ENCODE assay signal across 25 cellular contexts in genomic region chr3:146566138-146566537, GRCh38. TPM values are rescaled to one million over a fixed set of nuclear protein-coding genes. Genes with fewer than 3 reads are reported as not detected.
A peak's percentile ranks its signal among the peaks of the same experiment; 100 is the strongest.
DNase-seq lines count a peak whose midpoint lies in the region; ATAC-seq, FAIRE-seq and TF ChIP-seq lines count a peak whose summit lies in the region.
"Had no signal": no experiment of that assay in that cellular context is flagged by ENCODE, and none has a peak within 500 bp of the region (broad histone marks: within the 10 kb centered on the region; RNA-seq: fewer than 3 reads in every experiment).

No MANE protein-coding gene starts in this region.

- H3K27me3 ChIP-seq in mammary epithelial cell (ENCODE audit: insufficient read depth, low read length), result no peaks in the 10 kb centered on the region
- H3K27me3 ChIP-seq: BE2C; BLaER1 treated with 17β-estradiol and CSF1 and Interleukin-3, amounts not matched to agents 10 nM and 100 nM had no signal

- H3K79me2 ChIP-seq in mammary epithelial cell (ENCODE audit: insufficient read depth, low read length), result no peaks in the 10 kb centered on the region

- H3K27ac ChIP-seq in mammary epithelial cell (ENCODE audit: insufficient read depth, low read depth, low read length), result peak overlapping the region; percentile 16
- H3K27ac ChIP-seq: A549; BLaER1 treated with 17β-estradiol and CSF1 and Interleukin-3, amounts not matched to agents 10 nM and 100 nM had no signal

- TF ChIP-seq CTCF in mammary epithelial cell (conservative IDR thresholded peaks at IDR 0.05 in 1 of 2, IDR thresholded peaks at IDR 0.05 in 1 of 2; ENCODE audit: extremely low read depth in 1 of 2, insufficient read depth in 1 of 2, low read depth in 1 of 2, low read length in 2 of 2) (no peak), MCF 10A (IDR thresholded peaks at IDR 0.05; ENCODE audit: unreplicated experiment) (no peak), epithelial cell of esophagus (IDR thresholded peaks at IDR 0.05; ENCODE audit: insufficient read depth, low read depth, low read length, missing control alignments) (no peak), neural crest cell (conservative IDR thresholded peaks at IDR 0.05) (no peak)

- no peaks in the 10 kb centered on the region for H3K9me3 Mint-ChIP-seq in MCF 10A (ENCODE audit: unreplicated experiment)
- H3K9me3 Mint-ChIP-seq in neural crest cell, result peaks cover 5% of the 10 kb centered on the region
- H3K9me3 Mint-ChIP-seq: CD4-positive, alpha-beta T cell; HFFc6 had no signal

- dilution Hi-C loops in mammary epithelial cell (cut with HindIII; ENCODE audit: low sequenced_read_pairs), result no loop called here

- ATAC-seq in HG03521 (IDR thresholded peaks at IDR 0.05; ENCODE audit: unreplicated experiment), result no peak
- ATAC-seq: A549, GM12878 had no signal

- POLR2A ChIA-PET in MCF 10A (lab: Yijun Ruan, JAX), result interaction anchor here (0.8 kb wide), 1 partner anchor 17 kb away, joined by 3 read pairs; no protein-coding TSS in a partner anchor

- H4K20me1 ChIP-seq in mammary epithelial cell (ENCODE audit: insufficient read depth, low read length), result no peaks in the 10 kb centered on the region
- H4K20me1 ChIP-seq: BLaER1 treated with 17β-estradiol and CSF1 and Interleukin-3, amounts not matched to agents 10 nM and 100 nM had no signal

- H3K9ac ChIP-seq in mammary epithelial cell (ENCODE audit: insufficient read depth, low read length), result no peak overlapping the region
- H3K9ac ChIP-seq: BLaER1 treated with 17β-estradiol and CSF1 and Interleukin-3, amounts not matched to agents 10 nM and 100 nM had no signal

- H3K4me1 Mint-ChIP-seq in MCF 10A (ENCODE audit: insufficient read depth, unreplicated experiment) (peaks cover 22% of the 10 kb centered on the region), neural crest cell (no peaks in the 10 kb centered on the region)
- H3K4me1 Mint-ChIP-seq: CD8-positive, alpha-beta memory T cell had no signal

- no peaks in the 10 kb centered on the region for H3K36me3 ChIP-seq in mammary epithelial cell (ENCODE audit: insufficient read depth, low read length)
- H3K36me3 ChIP-seq: BE2C; BLaER1 treated with 17β-estradiol and CSF1 and Interleukin-3, amounts not matched to agents 10 nM and 100 nM; HAP-1 had no signal

- BruUV-seq in mammary epithelial cell (replicated peaks; lab: Mats Ljungman, UMichigan), result no TSS peak
- no TSS peak for BruUV-seq in MCF 10A (replicated peaks; lab: Mats Ljungman, UMichigan)

- in situ Hi-C loops in mammary epithelial cell (cut with MboI; ENCODE audit: low sequenced_read_pairs in 2 of 2), result no loop called here

- H3K36me3 Mint-ChIP-seq in MCF 10A (ENCODE audit: insufficient read depth, unreplicated experiment) (no peaks in the 10 kb centered on the region), neural crest cell (ENCODE audit: low read depth) (no peaks in the 10 kb centered on the region)
- H3K36me3 Mint-ChIP-seq: CD14-positive monocyte had no signal

- intact Hi-C loops in mammary epithelial cell (cut with micrococcal nuclease), result no loop called here
- intact Hi-C loops in MCF 10A (cut with micrococcal nuclease), result no loop called here

- no peak overlapping the region for H3K4me2 ChIP-seq in mammary epithelial cell (ENCODE audit: insufficient read depth, low read depth, low read length)
- H3K4me2 ChIP-seq: A549 had no signal

- CTCF ChIA-PET in mammary epithelial cell (lab: Charles Lee; ENCODE audit: low non-redundant PET) (no interaction called here), MCF 10A (lab: Yijun Ruan, JAX) (interaction anchor here (0.6 to 1.1 kb wide), 2 partner anchors 11 to 780 kb away, joined by 3 to 4 read pairs; no protein-coding TSS in a partner anchor)

- H3K27me3 Mint-ChIP-seq in MCF 10A (ENCODE audit: insufficient read depth, unreplicated experiment) (no peaks in the 10 kb centered on the region), neural crest cell (ENCODE audit: low read depth) (no peaks in the 10 kb centered on the region)
- H3K27me3 Mint-ChIP-seq: CD4-positive, alpha-beta T cell had no signal

- H3K4me3 ChIP-seq in mammary epithelial cell (replicated peaks in 1 of 3; ENCODE audit: insufficient read depth in 1 of 3, low read depth in 2 of 3, low read length in 3 of 3), result no peak overlapping the region
- H3K4me3 ChIP-seq in epithelial cell of esophagus (ENCODE audit: low read length), result no peak overlapping the region
- H3K4me3 ChIP-seq: A549; BLaER1 treated with 17β-estradiol and CSF1 and Interleukin-3, amounts not matched to agents 10 nM and 100 nM; GM12878; HAP-1 had no signal

- no peaks in the 10 kb centered on the region for H3K9me3 ChIP-seq in mammary epithelial cell (replicated peaks; ENCODE audit: insufficient read depth, low read length)
- H3K9me3 ChIP-seq: A549, BE2C, HAP-1 had no signal

- DNase-seq in mammary epithelial cell, result peak; percentile 54
- no peak for DNase-seq in MCF 10A (ENCODE audit: unreplicated experiment)
- DNase-seq in epithelial cell of esophagus (ENCODE audit: low read depth), result peak; percentile 24
- no peak for DNase-seq in neural crest cell (ENCODE audit: low read depth, low spot score)
- no peak for DNase-seq in GM19239 (ENCODE audit: insufficient read length, low spot score)
- DNase-seq: 8988T; ACHN; AML-193; BE2C; CD4-positive, alpha-beta T cell; CD8-positive, alpha-beta memory T cell; DMS 273 treated with DMSO at 0.1 percent for 48 hours; DMS79; EL; GDM1; GOT3; HFFc6 had no signal

- peak overlapping the region; percentile 42 for H2AFZ ChIP-seq in mammary epithelial cell (ENCODE audit: low read depth, low read length)

- H3K27ac Mint-ChIP-seq in MCF 10A (ENCODE audit: low read depth, unreplicated experiment) (no peak overlapping the region), neural crest cell (ENCODE audit: unreplicated experiment) (peak overlapping the region; percentile 79)
- H3K27ac Mint-ChIP-seq: CD4-positive, alpha-beta T cell; CD8-positive, alpha-beta memory T cell; HFFc6 had no signal

- no peak for FAIRE-seq in GM19239 (lab: Jason Lieb, UNC)
- FAIRE-seq: A549, D721Med, GM12878, H54 had no signal

- peaks cover 15% of the 10 kb centered on the region for H3K4me1 ChIP-seq in mammary epithelial cell (ENCODE audit: insufficient read depth, low read length)
- H3K4me1 ChIP-seq: A549, BE2C had no signal

- H3K4me3 Mint-ChIP-seq in MCF 10A (ENCODE audit: unreplicated experiment), result no peak overlapping the region
- H3K4me3 Mint-ChIP-seq in neural crest cell, result no peak overlapping the region
- H3K4me3 Mint-ChIP-seq: CD14-positive monocyte; CD4-positive, alpha-beta T cell; CD8-positive, alpha-beta memory T cell; HFFc6 had no signal

RNA-seq across cellular contexts. Expression of gene PLSCR1, which starts 21.7 kb away (rescaled TPM):
- total RNA-seq in mammary epithelial cell (10 to 100 TPM; 23.0 to 53.8 TPM), MCF 10A (2022) (62.8 and 79.2 TPM in 2 replicates), neural crest cell (27.5 and 29.8 TPM in 2 replicates)
- 38.6 TPM for polyA plus RNA-seq in mammary epithelial cell
- 38.9 TPM for polyA minus RNA-seq in mammary epithelial cell

RNA-seq across cellular contexts. Expression of gene PLSCR5, which starts 39.0 kb away (rescaled TPM):
- total RNA-seq in mammary epithelial cell, result not detected
- polyA plus RNA-seq in mammary epithelial cell, result not detected
- not detected for polyA minus RNA-seq in mammary epithelial cell
- not detected in 2 replicates for total RNA-seq in MCF 10A (2022)
- total RNA-seq in neural crest cell, result not detected in 2 replicates
- total RNA-seq: CD4-positive, alpha-beta T cell; CD8-positive, alpha-beta memory T cell; GM12878; HFFc6 had no signal
- polyA plus RNA-seq: A549; CD14-positive monocyte; CD8-positive, alpha-beta memory T cell had no signal

Comparison
In these comparisons a context has a peak if more than half of its experiments do, and no peak if none do; other contexts are left out.
1. DNase-seq: peak in mammary epithelial cell (single experiment) and epithelial cell of esophagus (single experiment); none in MCF 10A (single experiment), neural crest cell (single experiment) and GM19239 (single experiment).